ENCODE assay signal across 1 cellular context in genomic region chr1:32341975-32342374, GRCh38. TPM values are rescaled to one million over a fixed set of nuclear protein-coding genes. Genes with fewer than 3 reads are reported as not detected.
"Had no signal": no experiment of that assay in that cellular context is flagged by ENCODE, and none has a peak within 500 bp of the region (broad histone marks: within the 10 kb centered on the region; RNA-seq: fewer than 3 reads in every experiment).

No MANE protein-coding gene starts in this region.

RNA-seq across cellular contexts. Expression of gene TSSK3, which starts 20.4 kb away (rescaled TPM):
- total RNA-seq: lung microvascular endothelial cell had no signal
